ENCODE assay signal across 15 cellular contexts in the genomic region with DNA sequence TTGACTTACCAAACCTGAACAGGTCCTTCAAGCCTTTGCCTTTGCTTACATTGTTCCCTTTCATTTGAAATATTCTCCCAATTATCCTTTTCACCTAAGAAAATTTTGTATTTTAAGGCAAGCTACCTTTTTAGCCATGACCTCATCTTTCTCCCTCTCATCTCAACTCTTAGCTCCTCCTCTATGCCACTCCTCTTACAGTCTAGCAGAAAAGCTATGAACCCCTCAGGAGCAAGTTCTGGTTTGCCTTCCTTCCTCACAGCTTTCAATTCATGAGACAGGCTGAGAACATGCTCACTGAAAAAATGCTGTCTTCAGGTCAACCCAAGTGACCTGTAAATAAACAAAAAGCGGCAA. TPM values are rescaled to one million over a fixed set of nuclear protein-coding genes. Genes with fewer than 3 reads are reported as not detected.
DNase-seq lines count a peak whose midpoint lies in the region; ATAC-seq and TF ChIP-seq lines count a peak whose summit lies in the region.
"Had no signal": no experiment of that assay in that cellular context is flagged by ENCODE, and none has a peak within 500 bp of the region (broad histone marks: within the 10 kb centered on the region; RNA-seq: fewer than 3 reads in every experiment).

No MANE protein-coding gene starts in this region.

- peaks cover 22% of the 10 kb centered on the region for H3K4me1 ChIP-seq in PC-9 (replicated peaks; ENCODE audit: insufficient read depth)
- peaks cover 27% of the 10 kb centered on the region for H3K4me1 ChIP-seq in testis

- intact Hi-C loops in PC-9 (cut with micrococcal nuclease; ENCODE audit: unreplicated experiment), result loop anchor here (1.0 kb wide), 1 partner anchor 8 kb away; a partner anchor contains a TSS
- intact Hi-C loops in testis (cut with DNase I; ENCODE audit: low total_unique reads), result no loop called here

- CTCF ChIA-PET in PC-9 (lab: Charles Lee), result interaction anchor here (0.8 to 1.7 kb wide), 6 partner anchors 9 to 144 kb away, joined by 4 to 19 read pairs (median 4); a partner anchor contains a TSS

- H3K4me1 Mint-ChIP-seq in memory B cell (no peaks in the 10 kb centered on the region), immature natural killer cell (peaks cover 0 to 2% of the 10 kb centered on the region in 2 donors)

- no peak for ATAC-seq in memory B cell (ENCODE audit: low read depth)
- ATAC-seq: activated CD4-positive, CD25-positive, alpha-beta regulatory T cell treated with anti-CD3 and anti-CD28 coated beads, Interleukin-2, amount 50 U/mL, for 24 hours had no signal

- H3K36me3 Mint-ChIP-seq in memory B cell (peaks cover 6% of the 10 kb centered on the region), immature natural killer cell (peaks cover 0 to 5% (median 0%) of the 10 kb centered on the region in 3 donors)
- H3K36me3 Mint-ChIP-seq: brain had no signal

- POLR2A ChIA-PET in PC-9 (lab: Charles Lee; ENCODE audit: unreplicated experiment), result interaction anchor here (0.6 to 1.7 kb wide), 12 partner anchors 8 to 1698 kb away, joined by 3 to 19 read pairs (median 6); a partner anchor contains a TSS

- 20 to 33% methylated on average over 1 of the region's 1 CpG for WGBS in testis, 2 donors

- no peaks in the 10 kb centered on the region for H3K27me3 Mint-ChIP-seq in memory B cell
- H3K27me3 Mint-ChIP-seq in immature natural killer cell (ENCODE audit: low read depth in 3 of 3), result no peaks in the 10 kb centered on the region
- H3K27me3 Mint-ChIP-seq: CD4-positive, alpha-beta T cell had no signal

- peaks cover 20% of the 10 kb centered on the region; the same call in 1 of the 2 replicates for H3F3A ChIP-seq in PC-9 (ENCODE audit: insufficient read depth, low read depth)

- no peak for TF ChIP-seq POLR2A in testis (IDR thresholded peaks at IDR 0.05)

- H3K4me3 Mint-ChIP-seq in memory B cell (no peak overlapping the region), immature natural killer cell (no peak overlapping the region)
- H3K4me3 Mint-ChIP-seq: CD4-positive, alpha-beta T cell had no signal

- peak overlapping the region; percentile 3; the same call in 1 of the 2 replicates for H3K4me2 ChIP-seq in PC-9

- TF ChIP-seq CTCF in PC-9 (conservative IDR thresholded peaks at IDR 0.05) (no peak), epithelial cell of esophagus (IDR thresholded peaks at IDR 0.05; ENCODE audit: insufficient read depth, low read depth, low read length, missing control alignments) (no peak), testis (IDR thresholded peaks at IDR 0.05) (no peak)

- no peaks in the 10 kb centered on the region for H4K20me1 ChIP-seq in PC-9 (ENCODE audit: insufficient read depth)

- H3K36me3 ChIP-seq in PC-9 (ENCODE audit: low read depth) (0 out of 2 replicates have a peak, but pooled peaks cover under 1% of the 10 kb centered on the region), testis (ENCODE audit: low read depth, missing control alignments) (no peaks in the 10 kb centered on the region)

- H3K27ac ChIP-seq in PC-9, result peak overlapping the region; percentile 4; the same call in 1 of the 2 replicates
- H3K27ac ChIP-seq in testis, result peak overlapping the region; percentile 42 to 49
- H3K27ac ChIP-seq: SK-N-MC had no signal

- no peaks in the 10 kb centered on the region for H3K9me3 Mint-ChIP-seq in memory B cell
- H3K9me3 Mint-ChIP-seq in immature natural killer cell, result no peaks in the 10 kb centered on the region
- H3K9me3 Mint-ChIP-seq: brain; CD4-positive, alpha-beta T cell had no signal

- H2AFZ ChIP-seq in PC-9, result no peak overlapping the region

- no peaks in the 10 kb centered on the region for H3K9me2 ChIP-seq in PC-9 (ENCODE audit: insufficient read depth)

- no peaks in the 10 kb centered on the region for H3K9me3 ChIP-seq in PC-9 (ENCODE audit: insufficient read depth, low read depth)
- no peaks in the 10 kb centered on the region for H3K9me3 ChIP-seq in testis

- H3K27ac Mint-ChIP-seq in memory B cell, result peak overlapping the region; percentile 14
- peak overlapping the region in 2 of 6 donors; percentile 14 to 74 for H3K27ac Mint-ChIP-seq in immature natural killer cell
- H3K27ac Mint-ChIP-seq: CD4-positive, alpha-beta T cell had no signal

- H3K27me3 ChIP-seq in PC-9 (ENCODE audit: insufficient read depth, low read depth) (no peaks in the 10 kb centered on the region), testis (no peaks in the 10 kb centered on the region)

- H3K79me2 ChIP-seq in PC-9 (ENCODE audit: low read depth), result no peaks in the 10 kb centered on the region

- no TSS peak for BruUV-seq in PC-9 (replicated peaks; lab: Mats Ljungman, UMichigan)

- DNase-seq in PC-9 (no peak), epithelial cell of esophagus (ENCODE audit: low read depth) (peak; percentile 57), memory B cell (ENCODE audit: low spot score in 2 of 2) (no peak), testis (no peak), putamen (ENCODE audit: low spot score) (no peak), DMS114 treated with DMSO at 0.1 percent for 48 hours (lab: John Stamatoyannopoulos, UW; ENCODE audit: unreplicated experiment) (no peak), immature natural killer cell (no peak), NCI-H1105 treated with DMSO at 0.1 percent for 48 hours (lab: John Stamatoyannopoulos, UW) (no peak)
- DNase-seq: CD4-positive, alpha-beta T cell; NCI-H1694; stimulated activated CD8-positive, alpha-beta memory T cell treated with anti-CD3 and anti-CD28 coated beads, Interleukin-4, amount 100 ng/mL, for 48 hours had no signal

- H3K4me3 ChIP-seq in PC-9 (no peak overlapping the region), epithelial cell of esophagus (ENCODE audit: low read length) (no peak overlapping the region), testis (no peak overlapping the region)
- H3K4me3 ChIP-seq: SK-N-MC had no signal

RNA-seq across cellular contexts. Expression of a gene that starts 8.3 kb away (rescaled TPM):
- 52.4 and 53.2 TPM in 2 replicates for total RNA-seq in PC-9 (2021)
- total RNA-seq in testis, result 10 to 100 TPM; 26.8 to 31.5 TPM
- polyA plus RNA-seq in testis (ENCODE audit: insufficient read depth, low read depth, low replicate concordance), result 15.1 TPM
- 10 to 100 TPM in 2 of 3 donors, 1 to 10 TPM in 1; 9.5 to 13.9 (median 11.3) TPM for polyA plus RNA-seq in immature natural killer cell

RNA-seq across cellular contexts. Expression of a gene that starts 8.6 kb away (rescaled TPM):
- total RNA-seq in PC-9 (2021), result 14.5 and 20.4 TPM in 2 replicates
- 10 to 100 TPM; 16.3 to 25.1 TPM for total RNA-seq in testis
- polyA plus RNA-seq in testis (ENCODE audit: insufficient read depth, low read depth, low replicate concordance), result 48.3 TPM
- 10 to 100 TPM in 2 of 3 donors, 1 to 10 TPM in 1; 9.4 to 13.3 (median 10.4) TPM for polyA plus RNA-seq in immature natural killer cell

RNA-seq across cellular contexts. Expression of a gene that starts 21.9 kb away (rescaled TPM):
- total RNA-seq in PC-9 (2021) (10.4 and 12.7 TPM in 2 replicates), testis (1 to 10 TPM; 1.1 to 1.3 TPM)
- polyA plus RNA-seq in testis (ENCODE audit: insufficient read depth, low read depth, low replicate concordance) (not detected), immature natural killer cell (1 to 10 TPM in 2 of 3 donors, under 1 TPM in 1; 0.90 to 2.2 (median 1.1) TPM)
- total RNA-seq: CD4-positive, alpha-beta T cell had no signal
- polyA plus RNA-seq: neural cell had no signal
